In the genomic region with DNA sequence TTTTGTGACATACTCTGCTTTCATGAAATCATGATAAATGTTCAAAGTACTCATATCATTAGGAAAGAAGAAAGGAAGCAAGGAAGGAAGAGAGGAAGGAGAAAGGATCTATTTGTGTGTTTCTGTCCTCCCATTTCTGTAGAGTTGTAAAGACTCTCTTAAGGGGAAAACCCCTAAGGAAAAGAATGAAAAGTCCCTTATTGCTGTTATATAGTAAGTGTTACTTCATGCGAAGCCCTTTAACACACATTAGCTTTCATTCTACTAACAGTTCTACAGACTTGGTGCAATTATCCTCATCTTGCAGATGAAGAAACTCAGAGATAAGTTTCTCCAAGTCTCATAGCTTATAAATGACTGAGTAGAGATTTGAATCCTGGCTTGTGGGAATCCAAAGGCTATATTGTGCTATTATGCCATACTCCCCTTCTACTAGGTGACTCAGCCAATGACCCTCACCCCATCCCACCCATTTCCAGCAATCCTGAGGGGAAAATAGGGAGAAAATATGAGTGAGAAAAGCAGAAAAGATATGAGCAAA, we compare ENCODE assay signal across 29 cellular contexts. TPM values are rescaled to one million over a fixed set of nuclear protein-coding genes. Genes with fewer than 3 reads are reported as not detected.
"Had no signal": no experiment of that assay in that cellular context is flagged by ENCODE, and none has a peak within 500 bp of the region (broad histone marks: within the 10 kb centered on the region; RNA-seq: fewer than 3 reads in every experiment).

No MANE protein-coding gene starts in this region.

- H3K4me1 ChIP-seq: colonic mucosa, esophagus squamous epithelium, gastroesophageal sphincter, lower lobe of right lung, vagina had no signal

- H3K27ac ChIP-seq: colonic mucosa, dorsolateral prefrontal cortex, esophagus squamous epithelium, gastroesophageal sphincter, lower lobe of right lung, sigmoid colon, thoracic aorta, vagina had no signal

- H3K27ac Mint-ChIP-seq: activated naive CD8-positive, alpha-beta T cell treated with anti-CD3 and anti-CD28 coated beads, Interleukin-2, amount 10 ng/mL, durations not matched to agents 7 days and 5 days; activated T-helper 2 cell treated with anti-CD3 and anti-CD28 coated beads, Interferon-gamma antibody, Interleukin-2, Interleukin-4, amounts not matched to agents 10 μg/mL and 5 μg/mL and 100 μg/mL, durations not matched to agents 14 hours and 24 hours and 36 hours; brain; endodermal cell; type B pancreatic cell had no signal

- H3K27me3 ChIP-seq: colonic mucosa, sigmoid colon, vagina had no signal

- H3K36me3 ChIP-seq: colonic mucosa, esophagus squamous epithelium, gastroesophageal sphincter, lower lobe of right lung, sigmoid colon, thoracic aorta, vagina had no signal

- FAIRE-seq: keratinocyte, TTC549 had no signal

- H3K4me3 Mint-ChIP-seq: activated naive CD8-positive, alpha-beta T cell treated with anti-CD3 and anti-CD28 coated beads, Interleukin-2, amount 10 ng/mL, durations not matched to agents 7 days and 5 days; activated T-cell treated with anti-CD3 and anti-CD28 coated beads, Interleukin-2, amount 50 U/mL, for 4 hours; brain; endodermal cell; type B pancreatic cell had no signal

- H3K9me3 Mint-ChIP-seq: activated naive CD8-positive, alpha-beta T cell treated with anti-CD3 and anti-CD28 coated beads, Interleukin-2, amount 10 ng/mL, durations not matched to agents 7 days and 5 days; activated T-cell treated with anti-CD3 and anti-CD28 coated beads, Interleukin-2, amount 50 U/mL, for 4 hours; activated T-helper 2 cell treated with anti-CD3 and anti-CD28 coated beads, Interferon-gamma antibody, Interleukin-2, Interleukin-4, amounts not matched to agents 10 μg/mL and 5 μg/mL and 100 μg/mL, durations not matched to agents 14 hours and 24 hours and 36 hours; endodermal cell; naive B cell; type B pancreatic cell had no signal

- ATAC-seq: activated T-cell treated with anti-CD3 and anti-CD28 coated beads, Interleukin-2, amount 50 U/mL, for 4 hours; gastroesophageal sphincter; lower lobe of right lung had no signal

- DNase-seq: activated CD4-positive, alpha-beta T cell treated with anti-CD3 and anti-CD28 coated beads for 1 hour; activated CD4-positive, alpha-beta T cell treated with anti-CD3 and anti-CD28 coated beads, Interleukin-2, amount 50 U/mL, for 1 hour; activated naive CD4-positive, alpha-beta T cell; activated naive CD8-positive, alpha-beta T cell treated with anti-CD3 and anti-CD28 coated beads, Interleukin-2, amount 10 ng/mL, durations not matched to agents 7 days and 5 days; activated T-cell treated with anti-CD3 and anti-CD28 coated beads, Interleukin-2, amount 50 U/mL, for 4 hours; anterior cingulate cortex; central memory CD4-positive, alpha-beta T cell; colonic mucosa; dorsolateral prefrontal cortex; endodermal cell; esophagus squamous epithelium; head of caudate nucleus; lower lobe of right lung; naive B cell; occipital lobe; retina; sigmoid colon; stimulated activated CD4-positive, alpha-beta T cell treated with anti-CD3 and anti-CD28 coated beads, Interleukin-4, amount 100 ng/mL, for 1 hour; stimulated activated naive CD4-positive, alpha-beta T cell treated with Interleukin-2 at 50 U/mL for 16 hours; T-helper 1 cell had no signal

- H3K36me3 Mint-ChIP-seq: activated naive CD8-positive, alpha-beta T cell treated with anti-CD3 and anti-CD28 coated beads, Interleukin-2, amount 10 ng/mL, durations not matched to agents 7 days and 5 days; brain; type B pancreatic cell had no signal

- H3K9me3 ChIP-seq: colonic mucosa, esophagus squamous epithelium, gastroesophageal sphincter, lower lobe of right lung, sigmoid colon, thoracic aorta, vagina had no signal

- H3K4me3 ChIP-seq: colonic mucosa, dorsolateral prefrontal cortex, esophagus squamous epithelium, gastroesophageal sphincter, lower lobe of right lung, sigmoid colon, thoracic aorta, vagina had no signal

- H3K4me1 Mint-ChIP-seq: activated naive CD8-positive, alpha-beta T cell treated with anti-CD3 and anti-CD28 coated beads, Interleukin-2, amount 10 ng/mL, durations not matched to agents 7 days and 5 days; brain had no signal

RNA-seq across cellular contexts. Expression of gene LGR5, which starts 13.5 kb away (rescaled TPM):
- total RNA-seq: activated naive CD8-positive, alpha-beta T cell treated with anti-CD3 and anti-CD28 coated beads, Interleukin-2, amount 10 ng/mL, durations not matched to agents 7 days and 5 days; activated T-cell treated with anti-CD3 and anti-CD28 coated beads, Interleukin-2, amount 50 U/mL, for 4 hours; activated T-helper 2 cell treated with anti-CD3 and anti-CD28 coated beads, Interferon-gamma antibody, Interleukin-2, Interleukin-4, amounts not matched to agents 10 μg/mL and 5 μg/mL and 100 μg/mL, durations not matched to agents 14 hours and 24 hours and 36 hours; mucosa of gallbladder; occipital lobe had no signal
